In genomic region chr3:14275962-14276909, GRCh38 we compare ENCODE assay signal across 1 cellular context.
A peak's percentile ranks its signal among the peaks of the same experiment; 100 is the strongest.
TF ChIP-seq lines count a peak whose summit lies in the region.

No MANE protein-coding gene starts in this region.

TF ChIP-seq in K562, 482 proteins besides CTCF, POLR2A, EP300 and RAD21:
- TF ChIP-seq ZBTB40 (IDR thresholded peaks at IDR 0.05) (no peak), ZBTB40 (CRISPR knock-in tag; IDR thresholded peaks at IDR 0.05) (no peak), FOXP1 (CRISPR knock-in tag; IDR thresholded peaks at IDR 0.05) (0 out of 2 replicates have a peak, but pooled peaks have one; percentile 9)
TF ChIP-seq in K562: peak in this region for 1.
